Comparison of ENCODE assay signal across 11 cellular contexts in the genomic region with DNA sequence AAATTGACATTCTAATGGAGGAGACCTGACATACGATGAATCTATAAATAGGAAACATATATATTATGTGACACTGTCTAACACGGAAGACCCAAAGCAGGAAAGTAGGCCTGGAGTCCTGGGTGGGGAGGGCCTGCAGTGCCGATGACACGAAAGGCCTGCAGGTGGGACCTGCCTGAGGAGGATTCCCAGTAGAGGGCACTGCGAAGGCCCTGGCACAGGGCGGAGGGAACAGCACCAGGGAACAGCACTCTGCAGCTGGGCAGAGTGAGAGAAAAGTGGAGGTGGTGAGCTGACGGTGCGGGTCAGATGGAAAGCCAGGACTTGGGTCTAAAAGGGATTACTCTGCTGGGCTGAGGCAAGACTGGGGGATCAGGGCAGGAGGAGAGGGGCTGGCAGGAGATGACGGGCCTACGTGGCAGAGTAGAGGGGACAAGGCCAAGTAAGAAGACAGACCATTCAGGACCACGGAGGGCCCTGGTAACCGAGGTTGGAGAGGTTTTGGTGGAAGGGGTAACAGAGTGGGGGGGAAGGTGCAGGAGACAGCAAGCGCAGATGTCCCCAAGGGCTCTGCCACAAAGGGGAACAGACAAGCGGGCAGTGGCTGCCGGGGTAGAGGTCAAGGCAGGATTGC. TPM values are rescaled to one million over a fixed set of nuclear protein-coding genes. Genes with fewer than 3 reads are reported as not detected.
DNase-seq lines count a peak whose midpoint lies in the region; ATAC-seq and TF ChIP-seq lines count a peak whose summit lies in the region.
"Had no signal": no experiment of that assay in that cellular context is flagged by ENCODE, and none has a peak within 500 bp of the region (broad histone marks: within the 10 kb centered on the region; RNA-seq: fewer than 3 reads in every experiment).

No MANE protein-coding gene starts in this region.

- BruUV-seq in Panc1 (replicated peaks; lab: Mats Ljungman, UMichigan): no TSS peak

- H3K4me1 Mint-ChIP-seq in stimulated activated memory B cell treated with anti-CD40 and anti-IgM and Interleukin-4, amounts not matched to agents 10 μg/mL and 1 μg/mL and 100 μg/mL, for 72 hours: peaks cover 29% of the 10 kb centered on the region

- no peaks in the 10 kb centered on the region for H3K27me3 ChIP-seq in right atrium auricular region
- no peaks in the 10 kb centered on the region for H3K27me3 ChIP-seq in Panc1 (ENCODE audit: control insufficient read depth, insufficient read depth, low read length)

- POLR2A ChIA-PET in Panc1 (lab: Charles Lee): interaction anchor here (0.9 kb wide), 1 partner anchor 10 kb away, joined by 3 read pairs; no protein-coding TSS in a partner anchor

- TF ChIP-seq CTCF in right atrium auricular region (IDR thresholded peaks at IDR 0.05) (no peak), Panc1 (IDR thresholded peaks at IDR 0.05) (peak; percentile 70), foreskin fibroblast (IDR thresholded peaks at IDR 0.05; ENCODE audit: low read depth, low read length) (peak; percentile 9)

- H3K36me3 Mint-ChIP-seq in stimulated activated memory B cell treated with anti-CD40 and anti-IgM and Interleukin-4, amounts not matched to agents 10 μg/mL and 1 μg/mL and 100 μg/mL, for 72 hours: peaks cover 82% of the 10 kb centered on the region

- ATAC-seq in Right ventricle myocardium superior (ENCODE audit: poor library complexity) (peak; percentile 45), Panc1 (peak; percentile 93), HG03571 (IDR thresholded peaks at IDR 0.05; ENCODE audit: unreplicated experiment) (no peak)
- no peak for ATAC-seq in stimulated activated memory B cell treated with anti-CD40 and anti-IgM and Interleukin-4, amounts not matched to agents 10 μg/mL and 1 μg/mL and 100 μg/mL, for 72 hours

- H3K27ac Mint-ChIP-seq in stimulated activated memory B cell treated with anti-CD40 and anti-IgM and Interleukin-4, amounts not matched to agents 10 μg/mL and 1 μg/mL and 100 μg/mL, for 72 hours: peak overlapping the region; percentile 33

- H3K27ac ChIP-seq in right atrium auricular region: no peak overlapping the region
- H3K27ac ChIP-seq in Panc1 (ENCODE audit: low read length): no peak overlapping the region

- H3K9me3 ChIP-seq in right atrium auricular region: no peaks in the 10 kb centered on the region
- H3K9me3 ChIP-seq in Panc1 (ENCODE audit: control insufficient read depth, insufficient read depth, low read depth, low read length): no peaks in the 10 kb centered on the region

- no peak for DNase-seq in Right ventricle myocardium superior
- DNase-seq in right atrium auricular region (ENCODE audit: low spot score): no peak
- DNase-seq in Panc1 (ENCODE audit: low read depth, low spot score): no peak
- no peak for DNase-seq in foreskin fibroblast
- DNase-seq in cortex of kidney (lab: John Stamatoyannopoulos, UW): no peak
- DNase-seq in SW480 (ENCODE audit: low spot score): no peak
- DNase-seq: mesenchymal stem cell had no signal

- H3K36me3 ChIP-seq in right atrium auricular region (peaks cover 77% of the 10 kb centered on the region), Panc1 (ENCODE audit: control insufficient read depth, insufficient read depth, low read length) (peaks cover 13% of the 10 kb centered on the region)

- no peak overlapping the region for H3K4me3 Mint-ChIP-seq in stimulated activated memory B cell treated with anti-CD40 and anti-IgM and Interleukin-4, amounts not matched to agents 10 μg/mL and 1 μg/mL and 100 μg/mL, for 72 hours
- H3K4me3 Mint-ChIP-seq: CD8-positive, alpha-beta memory T cell had no signal

- intact Hi-C loops in Right ventricle myocardium superior (cut with DNase I): loop anchor here (10.0 kb wide), 1 partner anchor 135 kb away; no protein-coding TSS in a partner anchor
- intact Hi-C loops in Panc1 (cut with micrococcal nuclease; ENCODE audit: unreplicated experiment): no loop called here

- CTCF ChIA-PET in Panc1 (lab: Charles Lee): no interaction called here

- H3K4me3 ChIP-seq in right atrium auricular region (no peak overlapping the region), Panc1 (ENCODE audit: low read depth in 2 of 2, low read length in 2 of 2) (no peak overlapping the region), foreskin fibroblast (ENCODE audit: low read depth in 1 of 2, low read length in 2 of 2) (no peak overlapping the region)

- no peaks in the 10 kb centered on the region for H3K27me3 Mint-ChIP-seq in stimulated activated memory B cell treated with anti-CD40 and anti-IgM and Interleukin-4, amounts not matched to agents 10 μg/mL and 1 μg/mL and 100 μg/mL, for 72 hours
- H3K27me3 Mint-ChIP-seq: CD8-positive, alpha-beta memory T cell; IgD-negative memory B cell had no signal

- H3K4me1 ChIP-seq in right atrium auricular region (no peaks in the 10 kb centered on the region), Panc1 (ENCODE audit: control insufficient read depth, insufficient read depth, low read length) (no peaks in the 10 kb centered on the region)

- in situ Hi-C loops in Panc1 (cut with HindIII; ENCODE audit: low pct_unique_long_range_greater_than_20kb, low sequenced_read_pairs): no loop called here

- no peaks in the 10 kb centered on the region for H3K9me3 Mint-ChIP-seq in stimulated activated memory B cell treated with anti-CD40 and anti-IgM and Interleukin-4, amounts not matched to agents 10 μg/mL and 1 μg/mL and 100 μg/mL, for 72 hours
- H3K9me3 Mint-ChIP-seq: CD8-positive, alpha-beta memory T cell; IgD-negative memory B cell had no signal

RNA-seq across cellular contexts. Expression of a gene that starts 8.1 kb away (rescaled TPM):
- total RNA-seq in Right ventricle myocardium superior (6.7 TPM), right atrium auricular region (10 to 100 TPM; 11.0 to 13.6 TPM), Panc1 (2021; ENCODE audit: unreplicated experiment) (22.2 TPM)
- polyA plus RNA-seq in Panc1 (2012; ENCODE audit: insufficient read length): 19.0 TPM

RNA-seq across cellular contexts. Expression of a gene that starts 28.6 kb away (rescaled TPM):
- total RNA-seq in Right ventricle myocardium superior: 6.6 TPM
- 1 to 10 TPM; 6.0 to 8.4 TPM for total RNA-seq in right atrium auricular region
- total RNA-seq in Panc1 (2021; ENCODE audit: unreplicated experiment): 17.4 TPM
- 18.8 TPM for polyA plus RNA-seq in Panc1 (2012; ENCODE audit: insufficient read length)

Comparison
In these comparisons a context has a peak if more than half of its experiments do, and no peak if none do; other contexts are left out.
1. ATAC-seq: peak in Right ventricle myocardium superior (single experiment) and Panc1 (single experiment); none in stimulated activated memory B cell treated with anti-CD40 and anti-IgM and Interleukin-4, amounts not matched to agents 10 μg/mL and 1 μg/mL and 100 μg/mL, for 72 hours (single experiment) and HG03571 (single experiment).
2. CTCF ChIP-seq: peak in Panc1 (single experiment) and foreskin fibroblast (single experiment); none in right atrium auricular region (0 of 2).